20 cellular contexts compared by ENCODE assay signal in the genomic region with DNA sequence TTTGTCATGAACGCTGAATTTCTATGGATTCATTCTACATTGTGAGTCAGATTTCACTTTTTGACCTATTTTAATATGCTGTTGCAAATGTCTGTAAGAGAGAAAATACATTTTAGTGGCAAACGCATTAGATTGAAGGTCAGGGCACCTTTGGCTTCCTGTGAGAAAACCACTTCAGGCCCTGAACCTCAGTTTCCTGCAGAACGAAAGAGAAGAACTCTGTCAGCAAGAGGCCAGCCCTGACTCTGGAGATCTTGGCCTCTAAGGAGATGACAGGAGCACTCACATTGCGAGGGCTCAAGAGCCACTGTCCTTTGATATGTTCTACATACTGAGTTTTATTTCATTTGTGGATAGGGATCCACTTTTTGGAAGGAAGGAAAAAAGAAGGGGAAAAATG.
A peak's percentile ranks its signal among the peaks of the same experiment; 100 is the strongest.
DNase-seq lines count a peak whose midpoint lies in the region; ATAC-seq and TF ChIP-seq lines count a peak whose summit lies in the region.
"Had no signal": no experiment of that assay in that cellular context is flagged by ENCODE, and none has a peak within 500 bp of the region (broad histone marks: within the 10 kb centered on the region; RNA-seq: fewer than 3 reads in every experiment).

No MANE protein-coding gene starts in this region.

- no peak for ATAC-seq in naive thymus-derived CD8-positive, alpha-beta T cell
- no peak for ATAC-seq in GM21515 (IDR thresholded peaks at IDR 0.05; ENCODE audit: unreplicated experiment)
- ATAC-seq: psoas muscle had no signal

- peak overlapping the region; percentile 3 for H3K27ac ChIP-seq in CD4-positive, alpha-beta memory T cell (ENCODE audit: low read depth, low read length)
- no peak overlapping the region for H3K27ac ChIP-seq in HUES48 (ENCODE audit: low read depth, low read length)
- H3K27ac ChIP-seq: Peyer's patch, psoas muscle, SK-N-MC, skin epidermis had no signal

- H3K9ac ChIP-seq in HUES48 (ENCODE audit: low read depth, low read length) = no peak overlapping the region

- H3K4me1 Mint-ChIP-seq in CD4-positive, alpha-beta memory T cell = peaks cover 46 to 65% (median 56%) of the 10 kb centered on the region in 4 donors
- peaks cover 12% of the 10 kb centered on the region for H3K4me1 Mint-ChIP-seq in activated T-helper 2 cell treated with anti-CD3 and anti-CD28 coated beads, Interferon-gamma antibody, Interleukin-2, Interleukin-4, amounts not matched to agents 10 μg/mL and 5 μg/mL and 100 μg/mL, durations not matched to agents 14 hours and 24 hours and 36 hours (ENCODE audit: low read depth)
- H3K4me1 Mint-ChIP-seq in naive thymus-derived CD8-positive, alpha-beta T cell = peaks cover 34 to 59% (median 46%) of the 10 kb centered on the region in 4 donors
- no peaks in the 10 kb centered on the region for H3K4me1 Mint-ChIP-seq in Caco-2 (ENCODE audit: low read depth, unreplicated experiment)

- TF ChIP-seq CTCF in Caco-2 (IDR thresholded peaks at IDR 0.05; ENCODE audit: insufficient read depth in 1 of 2, low read depth in 1 of 2, low read length in 1 of 2, severe bottlenecking in 1 of 2, unreplicated experiment in 1 of 2) = no peak

- BruUV-seq in Caco-2 (replicated peaks; lab: Mats Ljungman, UMichigan) = no TSS peak

- H3K4me3 ChIP-seq in CD4-positive, alpha-beta memory T cell (ENCODE audit: low read length in 2 of 2) = no peak overlapping the region
- H3K4me3 ChIP-seq in HUES48 (ENCODE audit: low read depth, low read length) = 0 out of 2 replicates have a peak overlapping the region, but pooled peaks have one; percentile 34
- H3K4me3 ChIP-seq in Caco-2 (ENCODE audit: low read depth, low read length) = no peak overlapping the region
- H3K4me3 ChIP-seq: Peyer's patch, psoas muscle, SK-N-MC, skin epidermis had no signal

- POLR2A ChIA-PET in CD4-positive, alpha-beta memory T cell (lab: Charles Lee; ENCODE audit: partially characterized antibody) = no interaction called here
- POLR2A ChIA-PET in naive thymus-derived CD8-positive, alpha-beta T cell (lab: Charles Lee) = no interaction called here
- POLR2A ChIA-PET in Caco-2 (lab: Charles Lee) = no interaction called here

- H3K4me3 Mint-ChIP-seq in CD4-positive, alpha-beta memory T cell = peak overlapping the region in 7 of 8 donors; percentile 47 to 75 (median 67)
- H3K4me3 Mint-ChIP-seq in activated T-helper 2 cell treated with anti-CD3 and anti-CD28 coated beads, Interferon-gamma antibody, Interleukin-2, Interleukin-4, amounts not matched to agents 10 μg/mL and 5 μg/mL and 100 μg/mL, durations not matched to agents 14 hours and 24 hours and 36 hours (ENCODE audit: low read depth) = no peak overlapping the region
- H3K4me3 Mint-ChIP-seq in naive thymus-derived CD8-positive, alpha-beta T cell = peak overlapping the region in 8 of 10 donors; percentile 37 to 72 (median 46)
- H3K4me3 Mint-ChIP-seq in Caco-2 (ENCODE audit: unreplicated experiment) = no peak overlapping the region

- H3K4me1 ChIP-seq in CD4-positive, alpha-beta memory T cell (ENCODE audit: insufficient read depth, low read length) = peaks cover 35% of the 10 kb centered on the region
- H3K4me1 ChIP-seq in HUES48 (ENCODE audit: control insufficient read depth, insufficient read depth, low read length) = peaks cover 33% of the 10 kb centered on the region
- H3K4me1 ChIP-seq in Caco-2 = no peaks in the 10 kb centered on the region
- H3K4me1 ChIP-seq: Peyer's patch, psoas muscle had no signal

- H3K36me3 Mint-ChIP-seq in CD4-positive, alpha-beta memory T cell = peaks cover 66 to 85% of the 10 kb centered on the region in 2 donors
- H3K36me3 Mint-ChIP-seq in activated T-helper 2 cell treated with anti-CD3 and anti-CD28 coated beads, Interferon-gamma antibody, Interleukin-2, Interleukin-4, amounts not matched to agents 10 μg/mL and 5 μg/mL and 100 μg/mL, durations not matched to agents 14 hours and 24 hours and 36 hours (ENCODE audit: low read depth) = peaks cover 73% of the 10 kb centered on the region
- H3K36me3 Mint-ChIP-seq in naive thymus-derived CD8-positive, alpha-beta T cell = peaks cover 11 to 90% (median 37%) of the 10 kb centered on the region in 3 donors
- no peaks in the 10 kb centered on the region for H3K36me3 Mint-ChIP-seq in Caco-2 (ENCODE audit: insufficient read depth, unreplicated experiment)

- H3K27ac Mint-ChIP-seq in CD4-positive, alpha-beta memory T cell = peak overlapping the region; percentile 62 to 92 (median 88)
- H3K27ac Mint-ChIP-seq in activated T-helper 2 cell treated with anti-CD3 and anti-CD28 coated beads, Interferon-gamma antibody, Interleukin-2, Interleukin-4, amounts not matched to agents 10 μg/mL and 5 μg/mL and 100 μg/mL, durations not matched to agents 14 hours and 24 hours and 36 hours = peak overlapping the region; percentile 66
- H3K27ac Mint-ChIP-seq in naive thymus-derived CD8-positive, alpha-beta T cell = peak overlapping the region; percentile 54 to 92 (median 82)
- H3K27ac Mint-ChIP-seq in Caco-2 (ENCODE audit: unreplicated experiment) = no peak overlapping the region

- CTCF ChIA-PET in CD4-positive, alpha-beta memory T cell (lab: Charles Lee; ENCODE audit: partially characterized antibody) = interaction anchor here (1.3 to 3.5 kb wide), 3 partner anchors 7 to 626 kb away, joined by 4 to 17 read pairs (median 10); no protein-coding TSS in a partner anchor
- CTCF ChIA-PET in Caco-2 (lab: Charles Lee) = no interaction called here

- no peaks in the 10 kb centered on the region for H3K9me3 Mint-ChIP-seq in CD4-positive, alpha-beta memory T cell
- no peaks in the 10 kb centered on the region for H3K9me3 Mint-ChIP-seq in activated T-helper 2 cell treated with anti-CD3 and anti-CD28 coated beads, Interferon-gamma antibody, Interleukin-2, Interleukin-4, amounts not matched to agents 10 μg/mL and 5 μg/mL and 100 μg/mL, durations not matched to agents 14 hours and 24 hours and 36 hours
- no peaks in the 10 kb centered on the region for H3K9me3 Mint-ChIP-seq in naive thymus-derived CD8-positive, alpha-beta T cell
- no peaks in the 10 kb centered on the region for H3K9me3 Mint-ChIP-seq in Caco-2 (ENCODE audit: unreplicated experiment)

- H3K9me3 ChIP-seq in CD4-positive, alpha-beta memory T cell (ENCODE audit: control insufficient read depth in 1 of 2, low read length in 2 of 2) = no peaks in the 10 kb centered on the region
- H3K9me3 ChIP-seq in HUES48 (ENCODE audit: control insufficient read depth, insufficient read depth, low read length) (no peaks in the 10 kb centered on the region), Caco-2 (no peaks in the 10 kb centered on the region)
- H3K9me3 ChIP-seq: Peyer's patch, psoas muscle had no signal

- DNase-seq in CD4-positive, alpha-beta memory T cell = no peak
- DNase-seq in activated T-helper 2 cell treated with anti-CD3 and anti-CD28 coated beads, Interferon-gamma antibody, Interleukin-2, Interleukin-4, amounts not matched to agents 10 μg/mL and 5 μg/mL and 100 μg/mL, durations not matched to agents 14 hours and 24 hours and 36 hours (ENCODE audit: low spot score) = no peak
- DNase-seq in naive thymus-derived CD8-positive, alpha-beta T cell = no peak
- DNase-seq in Caco-2 (no peak), pons (ENCODE audit: low spot score) (no peak), NCI-H510A (lab: John Stamatoyannopoulos, UW) (no peak)
- DNase-seq: anterior cingulate cortex; cerebellar nuclear complex; DMS 273 treated with DMSO at 0.1 percent for 48 hours; effector memory CD4-positive, alpha-beta T cell; head of caudate nucleus; kidney; NCI-H2171; Peyer's patch; psoas muscle; stimulated activated CD8-positive, alpha-beta memory T cell treated with anti-CD3 and anti-CD28 coated beads, Interleukin-4, amount 100 ng/mL, for 48 hours had no signal

- no peaks in the 10 kb centered on the region for H3K27me3 ChIP-seq in CD4-positive, alpha-beta memory T cell (ENCODE audit: insufficient read depth, low read length)
- 0 out of 2 replicates have a peak, but pooled peaks cover 5% of the 10 kb centered on the region for H3K27me3 ChIP-seq in HUES48 (ENCODE audit: control insufficient read depth, insufficient read depth, low read length)
- no peaks in the 10 kb centered on the region for H3K27me3 ChIP-seq in Caco-2 (replicated peaks; ENCODE audit: control insufficient read depth, insufficient read depth, low read length)
- H3K27me3 ChIP-seq: Peyer's patch had no signal

- H3K36me3 ChIP-seq in CD4-positive, alpha-beta memory T cell (ENCODE audit: insufficient read depth, low read length) = peaks cover 68% of the 10 kb centered on the region
- H3K36me3 ChIP-seq in HUES48 (ENCODE audit: control insufficient read depth, insufficient read depth, low read length) (no peaks in the 10 kb centered on the region), Caco-2 (ENCODE audit: control insufficient read depth, insufficient read depth, low read length) (no peaks in the 10 kb centered on the region)

- intact Hi-C loops in CD4-positive, alpha-beta memory T cell (cut with micrococcal nuclease) = no loop called here
- intact Hi-C loops in activated T-helper 2 cell treated with anti-CD3 and anti-CD28 coated beads, Interferon-gamma antibody, Interleukin-2, Interleukin-4, amounts not matched to agents 10 μg/mL and 5 μg/mL and 100 μg/mL, durations not matched to agents 14 hours and 24 hours and 36 hours (cut with micrococcal nuclease) = no loop called here
- intact Hi-C loops in Caco-2 (cut with micrococcal nuclease; ENCODE audit: unreplicated experiment) = no loop called here

- no peaks in the 10 kb centered on the region for H3K27me3 Mint-ChIP-seq in CD4-positive, alpha-beta memory T cell
- H3K27me3 Mint-ChIP-seq in activated T-helper 2 cell treated with anti-CD3 and anti-CD28 coated beads, Interferon-gamma antibody, Interleukin-2, Interleukin-4, amounts not matched to agents 10 μg/mL and 5 μg/mL and 100 μg/mL, durations not matched to agents 14 hours and 24 hours and 36 hours (ENCODE audit: low read depth) = no peaks in the 10 kb centered on the region
- H3K27me3 Mint-ChIP-seq in naive thymus-derived CD8-positive, alpha-beta T cell = no peaks in the 10 kb centered on the region
- H3K27me3 Mint-ChIP-seq in Caco-2 (ENCODE audit: insufficient read depth, unreplicated experiment) = peaks cover 35% of the 10 kb centered on the region

Comparison
In these comparisons a context has a peak if more than half of its experiments do, and no peak if none do; other contexts are left out.
1. H3K4me3 Mint-ChIP-seq: peak in CD4-positive, alpha-beta memory T cell (7 of 8) and naive thymus-derived CD8-positive, alpha-beta T cell (8 of 10); none in activated T-helper 2 cell treated with anti-CD3 and anti-CD28 coated beads, Interferon-gamma antibody, Interleukin-2, Interleukin-4, amounts not matched to agents 10 μg/mL and 5 μg/mL and 100 μg/mL, durations not matched to agents 14 hours and 24 hours and 36 hours (single experiment) and Caco-2 (single experiment).